Comparison of ENCODE assay signal across 8 cellular contexts in the genomic region with DNA sequence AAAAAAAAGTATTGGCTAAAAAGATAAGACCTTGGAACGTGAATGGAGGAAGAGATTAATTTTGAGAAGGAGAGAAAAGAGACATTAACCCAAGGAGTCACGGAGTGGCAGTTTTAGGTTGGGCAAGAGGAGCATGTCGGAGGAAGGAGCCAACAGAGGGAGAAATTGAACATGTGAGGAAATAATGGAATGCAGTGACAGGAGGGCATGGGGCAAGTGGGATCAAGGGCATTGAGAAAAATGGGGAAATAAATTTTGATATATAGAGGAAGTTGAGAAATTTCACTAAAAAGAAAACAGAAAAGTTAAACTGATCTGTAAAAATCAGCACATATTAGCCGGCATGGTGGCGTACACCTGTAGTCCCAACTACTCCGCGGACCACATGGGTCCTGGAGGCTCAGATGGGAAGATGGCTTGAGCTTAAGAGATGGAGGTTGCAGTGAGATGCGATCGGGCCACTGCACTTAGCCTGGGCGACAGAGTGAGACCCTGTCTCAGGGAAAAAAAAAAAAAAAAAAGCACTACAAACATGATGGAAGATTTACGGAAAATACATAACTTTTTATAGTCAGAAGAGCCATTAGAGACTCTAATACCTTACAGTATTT. TPM values are rescaled to one million over a fixed set of nuclear protein-coding genes. Genes with fewer than 3 reads are reported as not detected.
DNase-seq lines count a peak whose midpoint lies in the region; ATAC-seq and TF ChIP-seq lines count a peak whose summit lies in the region.

No MANE protein-coding gene starts in this region.

- no peak for DNase-seq in effector memory CD4-positive, alpha-beta T cell
- no peak for DNase-seq in psoas muscle
- no peak for DNase-seq in NCI-H2107 treated with DMSO at 0.1 percent for 48 hours (lab: John Stamatoyannopoulos, UW; ENCODE audit: unreplicated experiment)
- DNase-seq in AG08395 (ENCODE audit: low spot score): no peak
- DNase-seq in ACHN: no peak

- H4K20me1 ChIP-seq in OCI-LY1 (ENCODE audit: insufficient read depth, low read length): 0 out of 2 replicates have a peak, but pooled peaks cover 2% of the 10 kb centered on the region

- no peak overlapping the region for H2AFZ ChIP-seq in OCI-LY1 (ENCODE audit: low read length)

- H3K4me2 ChIP-seq in OCI-LY1 (ENCODE audit: low read length): peak overlapping the region; percentile 60

- H3K27ac ChIP-seq in OCI-LY1 (ENCODE audit: low read depth, low read length, poor library complexity, severe bottlenecking): peak overlapping the region; percentile 69
- no peak overlapping the region for H3K27ac ChIP-seq in effector memory CD4-positive, alpha-beta T cell (ENCODE audit: insufficient read depth, low read length, poor library complexity, severe bottlenecking)
- H3K27ac ChIP-seq in psoas muscle: no peak overlapping the region

- H3K4me1 ChIP-seq in OCI-LY1 (ENCODE audit: insufficient read depth, low read length, severe bottlenecking) (peaks cover 54% of the 10 kb centered on the region), psoas muscle (peaks cover 38% of the 10 kb centered on the region)
- H3K4me1 ChIP-seq in effector memory CD4-positive, alpha-beta T cell (ENCODE audit: control insufficient read depth, insufficient read depth, low read length, poor library complexity, severe bottlenecking): peaks cover 11% of the 10 kb centered on the region

- H3K9me3 ChIP-seq in OCI-LY1 (ENCODE audit: low read length): no peaks in the 10 kb centered on the region
- no peaks in the 10 kb centered on the region for H3K9me3 ChIP-seq in effector memory CD4-positive, alpha-beta T cell (ENCODE audit: control insufficient read depth, low read length)
- no peaks in the 10 kb centered on the region for H3K9me3 ChIP-seq in psoas muscle

- intact Hi-C loops in psoas muscle (cut with DNase I): loop anchor here in 1 of 2 donors (2.0 kb wide), 1 partner anchor 97 kb away; no protein-coding TSS in a partner anchor

- H3K79me2 ChIP-seq in OCI-LY1 (ENCODE audit: insufficient read depth, low read length): peaks cover 63% of the 10 kb centered on the region

- H3F3A ChIP-seq in OCI-LY1 (ENCODE audit: insufficient read depth, low read length): no peaks in the 10 kb centered on the region

- in situ Hi-C loops in ACHN (cut with HindIII; ENCODE audit: low pct_ligation_motif_present, low pct_unique_long_range_greater_than_20kb, low sequenced_read_pairs): no loop called here

- no peak for TF ChIP-seq CTCF in OCI-LY1 (IDR thresholded peaks at IDR 0.05; ENCODE audit: low read length)
- no peak for TF ChIP-seq CTCF in psoas muscle (IDR thresholded peaks at IDR 0.05)

- H3K9me2 ChIP-seq in OCI-LY1 (ENCODE audit: low read depth, low read length): no peaks in the 10 kb centered on the region

- H3K27me3 ChIP-seq in OCI-LY1 (ENCODE audit: insufficient read depth, low read length) (no peaks in the 10 kb centered on the region), psoas muscle (ENCODE audit: insufficient read depth in 3 of 3, low read length in 2 of 3) (no peaks in the 10 kb centered on the region)
- no peaks in the 10 kb centered on the region for H3K27me3 ChIP-seq in effector memory CD4-positive, alpha-beta T cell (replicated peaks; ENCODE audit: control insufficient read depth, insufficient read depth, low read length, poor library complexity, severe bottlenecking)

- H3K36me3 ChIP-seq in OCI-LY1 (ENCODE audit: insufficient read depth, low read length): peaks cover 51% of the 10 kb centered on the region
- peaks cover 3% of the 10 kb centered on the region for H3K36me3 ChIP-seq in effector memory CD4-positive, alpha-beta T cell (ENCODE audit: control insufficient read depth, insufficient read depth, low read length)
- peaks cover 0 to 19% of the 10 kb centered on the region in 2 donors for H3K36me3 ChIP-seq in psoas muscle (ENCODE audit: insufficient read depth in 1 of 2, low read depth in 1 of 2)

- no peak for ATAC-seq in psoas muscle
- ATAC-seq in HG03571 (IDR thresholded peaks at IDR 0.05; ENCODE audit: unreplicated experiment): no peak

- H3K9ac ChIP-seq in OCI-LY1 (ENCODE audit: low read length): peak overlapping the region; percentile 95

- 77 to 78% (median 77%) methylated on average over 11 of the region's 11 CpGs for WGBS in psoas muscle, 3 donors

- H3K4me3 ChIP-seq in GM08714 (ENCODE audit: low read length) (peak overlapping the region; percentile 92), OCI-LY1 (ENCODE audit: low read depth, low read length, poor library complexity, severe bottlenecking) (peak overlapping the region; percentile 88), psoas muscle (peak overlapping the region; percentile 80)
- H3K4me3 ChIP-seq in effector memory CD4-positive, alpha-beta T cell (ENCODE audit: insufficient read depth, low read depth, low read length, poor library complexity, severe bottlenecking): peak overlapping the region; percentile 94

RNA-seq across cellular contexts. Expression of gene HAUS2, which starts 1.2 kb away (rescaled TPM):
- total RNA-seq in psoas muscle: 10 to 100 TPM in 3 of 4 donors, 1 to 10 TPM in 1; 9.8 to 16.3 (median 12.3) TPM
- polyA plus RNA-seq in psoas muscle: 10 to 100 TPM in 1 of 3 donors, 1 to 10 TPM in 2; 9.1 to 17.3 (median 9.2) TPM

RNA-seq across cellular contexts. Expression of gene LRRC57, which starts 1.3 kb away (rescaled TPM):
- total RNA-seq in psoas muscle: 10 to 100 TPM in 3 of 4 donors, 1 to 10 TPM in 1; 6.8 to 16.3 (median 10.8) TPM
- 1 to 10 TPM; 3.7 to 8.3 (median 5.0) TPM for polyA plus RNA-seq in psoas muscle

RNA-seq across cellular contexts. Expression of gene STARD9, which starts 25.5 kb away (rescaled TPM):
- total RNA-seq in psoas muscle: 1 to 10 TPM; 1.6 to 4.1 (median 2.0) TPM
- polyA plus RNA-seq in psoas muscle: 1 to 10 TPM in 2 of 3 donors, under 1 TPM in 1; 0.65 to 1.7 (median 1.3) TPM

RNA-seq across cellular contexts. Expression of gene SNAP23, which starts 54.5 kb away (rescaled TPM):
- total RNA-seq in psoas muscle: 10 to 100 TPM; 21.9 to 42.2 (median 31.6) TPM
- 10 to 100 TPM; 12.9 to 17.4 (median 17.2) TPM for polyA plus RNA-seq in psoas muscle

RNA-seq across cellular contexts. Expression of gene ZNF106, which starts 58.9 kb away (rescaled TPM):
- 100 to 1,000 TPM; 520 to 768 (median 704) TPM for total RNA-seq in psoas muscle
- 100 to 1,000 TPM in 2 of 3 donors, 10 to 100 TPM in 1; 76.1 to 617 (median 125) TPM for polyA plus RNA-seq in psoas muscle
